In genomic region chrX:52368368-52369055, GRCh38 we compare ENCODE assay signal across 26 cellular contexts. TPM values are rescaled to one million over a fixed set of nuclear protein-coding genes. Genes with fewer than 3 reads are reported as not detected.
"Had no signal": no experiment of that assay in that cellular context is flagged by ENCODE, and none has a peak within 500 bp of the region (broad histone marks: within the 10 kb centered on the region; RNA-seq: fewer than 3 reads in every experiment).

Gene XAGE2 (plus strand): TSS chrX:52369021. CDS start chrX:52370015, 994 bp downstream.

- H3K27ac ChIP-seq: KMS-11, RWPE1 had no signal

- H3K4me2 ChIP-seq: KMS-11, SK-N-SH had no signal

- H3K9me3 ChIP-seq: SK-N-SH had no signal

- H3K9ac ChIP-seq: KMS-11, SK-N-SH had no signal

- DNase-seq: IMR-90, Kasumi-1, MV-4-11, NCI-H1048, NCI-H1105, NCI-H1417, NCI-H1436 treated with DMSO at 0.1 percent for 48 hours, NCI-H1694 treated with DMSO at 0.1 percent for 48 hours, NCI-H1930, NCI-H2081, NCI-H2107, NCI-H2227 treated with DMSO at 0.1 percent for 48 hours, NCI-H524, NCI-H526 treated with DMSO at 0.1 percent for 48 hours, NCI-H774, PC-3, SHP77, SK-N-SH, SW 1271 had no signal

- ATAC-seq: HepG2, Panc1, PC-3 had no signal

- FAIRE-seq: HepG2 had no signal

RNA-seq across cellular contexts. Expression of gene XAGE2, which starts in this region (rescaled TPM):
- total RNA-seq: HepG2, IMR-90, NCI-H460, OCI-LY7, PC-3, SK-MEL-5 had no signal
